Comparison of ENCODE assay signal across 1 cellular context in the genomic region with DNA sequence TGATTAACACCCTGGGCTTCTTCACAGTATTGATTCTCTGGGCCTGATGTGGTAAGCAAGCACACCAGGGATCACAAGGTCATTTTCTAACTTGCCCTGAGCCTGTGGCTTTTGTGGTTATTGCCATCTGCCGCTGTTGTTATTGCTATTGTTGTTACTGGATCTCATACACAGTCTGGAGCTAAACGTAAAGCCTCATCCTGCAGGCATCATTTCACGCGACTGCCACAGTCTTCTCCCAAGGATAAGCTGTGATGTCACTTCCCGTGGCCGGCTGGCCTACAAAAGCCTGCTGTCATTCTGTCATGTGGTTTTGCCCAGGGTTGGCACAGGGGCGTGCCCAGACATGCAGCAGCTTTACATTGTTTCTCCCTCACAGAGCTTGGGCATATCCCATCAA.
TF ChIP-seq lines count a peak whose summit lies in the region.

No MANE protein-coding gene starts in this region.

TF ChIP-seq in WTC11, 78 proteins besides CTCF, POLR2A, EP300 and RAD21 (continued from another document):
- TF ChIP-seq TEAD4 (CRISPR knock-in tag; IDR thresholded peaks at IDR 0.05) (no peak), ZNF671 (CRISPR knock-in tag; IDR thresholded peaks at IDR 0.05) (no peak), JUN (CRISPR knock-in tag; IDR thresholded peaks at IDR 0.05) (no peak), ZNF317 (CRISPR knock-in tag; IDR thresholded peaks at IDR 0.05; ENCODE audit: borderline replicate concordance, low read depth) (no peak), ZNF232 (CRISPR knock-in tag; IDR thresholded peaks at IDR 0.05) (no peak), ZNF416 (CRISPR knock-in tag; IDR thresholded peaks at IDR 0.05) (no peak)
